In the genomic region with DNA sequence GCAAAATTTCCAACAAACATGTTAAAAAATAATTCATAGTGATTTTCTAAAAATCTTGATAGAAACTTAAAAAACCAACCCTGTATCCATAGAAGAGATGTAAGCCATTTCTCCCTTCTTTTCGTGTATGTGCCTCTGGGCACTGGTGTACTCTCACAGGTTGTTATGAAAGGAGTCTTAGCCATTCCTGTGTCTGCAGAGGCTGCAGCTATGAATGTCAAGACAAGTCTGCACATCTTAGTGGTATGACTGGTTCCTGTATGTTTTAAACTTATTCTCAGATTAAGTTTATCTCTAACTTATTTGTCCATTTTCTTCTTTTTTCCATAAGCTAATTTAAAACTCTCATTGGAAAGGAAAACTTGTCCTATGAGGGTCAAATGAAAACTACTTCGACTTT, we compare ENCODE assay signal across 10 cellular contexts.
"Had no signal": no experiment of that assay in that cellular context is flagged by ENCODE, and none has a peak within 500 bp of the region (broad histone marks: within the 10 kb centered on the region; RNA-seq: fewer than 3 reads in every experiment).

No MANE protein-coding gene starts in this region.

- H3K27ac ChIP-seq: esophagus squamous epithelium, right atrium auricular region, sigmoid colon had no signal

- ATAC-seq: naive thymus-derived CD4-positive, alpha-beta T cell had no signal

- DNase-seq: effector memory CD4-positive, alpha-beta T cell; esophagus squamous epithelium; immature natural killer cell; naive thymus-derived CD4-positive, alpha-beta T cell; nephron progenitor cell; sigmoid colon; stimulated activated CD4-positive, alpha-beta T cell treated with anti-CD3 and anti-CD28 coated beads, Interleukin-12 subunit alpha, Interleukin-12 subunit beta, amount 100 ng/mL, for 4 hours; stimulated activated CD4-positive, alpha-beta T cell treated with anti-CD3 and anti-CD28 coated beads, Interleukin-2, amount 100 ng/mL, for 48 hours; stimulated activated naive CD4-positive, alpha-beta T cell treated with Interleukin-2 at 50 U/mL for 16 hours had no signal
